In the genomic region with DNA sequence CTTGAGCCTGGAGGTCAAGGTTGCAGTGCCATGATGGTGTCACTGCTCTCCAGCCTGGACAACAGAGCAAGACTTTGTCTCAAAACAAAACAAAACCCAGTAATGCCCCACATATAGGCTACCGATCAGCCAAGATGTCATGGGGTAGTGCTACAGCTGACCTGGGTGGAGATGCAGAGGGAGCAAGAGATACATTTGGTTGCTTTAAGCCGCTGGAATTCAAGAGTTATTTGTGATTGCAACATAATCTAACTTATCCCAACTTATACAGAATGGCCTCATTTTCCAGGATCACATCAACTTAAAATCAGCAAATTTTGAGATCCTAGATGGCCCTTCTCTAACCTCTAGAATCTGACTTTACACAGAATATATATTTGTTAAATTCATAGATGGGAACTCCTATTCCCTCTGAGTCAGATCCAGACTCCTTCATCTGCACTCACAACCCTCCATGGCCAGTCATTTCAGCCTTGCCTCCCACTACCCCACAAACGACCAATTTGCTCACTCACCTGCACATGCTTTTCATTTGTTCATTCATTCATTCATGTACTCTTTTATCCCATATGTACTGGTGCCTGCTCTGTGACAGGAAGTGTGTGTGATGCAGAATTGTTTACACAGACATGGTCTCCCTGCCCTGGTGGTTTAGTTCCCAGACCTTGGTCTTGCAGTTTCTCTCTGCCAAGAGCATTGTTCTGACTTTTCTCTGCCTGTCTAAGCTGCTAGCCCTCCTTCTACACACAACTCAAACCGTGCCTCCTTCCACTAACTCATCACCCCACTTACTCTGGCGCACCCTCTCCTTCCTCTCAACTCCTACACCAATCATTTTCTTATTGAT, we compare ENCODE assay signal across 1 cellular context.
TF ChIP-seq lines count a peak whose summit lies in the region.

No MANE protein-coding gene starts in this region.

TF ChIP-seq in K562, 482 proteins besides CTCF, POLR2A, EP300 and RAD21:
- TF ChIP-seq ZNF24 (IDR thresholded peaks at IDR 0.05) = peak; percentile 73
- no peak for TF ChIP-seq ZNF778 (CRISPR knock-in tag; IDR thresholded peaks at IDR 0.05)
- TF ChIP-seq, protein P1, sequence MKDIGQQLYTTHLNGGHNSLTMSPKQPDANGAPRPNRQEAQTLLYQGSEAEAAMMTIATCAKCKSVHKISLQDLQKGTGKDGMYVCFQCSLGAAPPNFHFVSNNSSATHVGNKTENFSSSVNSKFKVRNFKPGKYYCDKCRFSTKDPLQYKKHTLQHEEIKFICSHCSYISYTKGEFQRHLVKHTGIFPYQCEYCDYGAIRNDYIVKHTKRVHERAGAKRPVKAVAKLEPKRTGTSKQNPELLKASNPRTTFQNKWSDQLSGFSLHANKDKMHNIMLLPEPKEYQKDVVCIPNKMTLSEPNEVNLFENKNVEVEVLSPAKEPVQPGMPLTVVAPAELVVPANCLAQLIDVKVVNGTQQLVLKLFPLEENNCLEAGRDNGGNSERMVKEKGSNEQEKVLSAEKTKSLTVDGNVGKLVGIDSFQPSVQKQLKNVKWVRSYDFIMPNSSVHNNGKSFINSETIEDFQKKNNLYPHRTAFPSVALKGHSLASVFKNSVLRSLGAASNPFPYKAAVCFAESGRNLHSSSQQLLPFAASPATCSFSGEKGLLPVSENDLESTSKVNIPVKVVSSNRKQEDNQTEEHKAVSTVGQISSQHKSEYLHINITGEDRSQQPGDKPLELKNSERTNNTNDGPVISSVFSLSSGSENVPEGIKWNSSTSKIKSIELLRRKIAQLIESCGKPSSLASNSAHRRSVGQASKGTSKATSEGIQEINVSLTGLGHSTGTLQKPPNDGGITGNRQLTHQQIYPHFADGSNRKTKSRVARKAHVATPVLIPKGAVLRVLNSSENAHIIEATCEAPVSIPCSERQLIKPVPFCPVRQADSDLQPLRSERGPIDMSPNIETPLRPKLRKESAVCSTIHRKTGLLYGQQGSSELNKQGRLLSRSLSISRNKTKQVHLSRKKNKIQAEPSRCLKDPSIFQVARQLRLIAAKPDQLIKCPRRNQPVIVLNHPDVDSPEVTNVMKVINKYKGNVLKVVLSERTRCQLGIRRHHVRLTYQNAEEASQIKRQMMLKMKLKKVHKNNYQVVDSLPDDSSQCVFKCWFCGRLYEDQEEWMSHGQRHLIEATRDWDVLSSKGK (CRISPR knock-in tag; IDR thresholded peaks at IDR 0.05) = no peak
- TF ChIP-seq, protein P2, sequence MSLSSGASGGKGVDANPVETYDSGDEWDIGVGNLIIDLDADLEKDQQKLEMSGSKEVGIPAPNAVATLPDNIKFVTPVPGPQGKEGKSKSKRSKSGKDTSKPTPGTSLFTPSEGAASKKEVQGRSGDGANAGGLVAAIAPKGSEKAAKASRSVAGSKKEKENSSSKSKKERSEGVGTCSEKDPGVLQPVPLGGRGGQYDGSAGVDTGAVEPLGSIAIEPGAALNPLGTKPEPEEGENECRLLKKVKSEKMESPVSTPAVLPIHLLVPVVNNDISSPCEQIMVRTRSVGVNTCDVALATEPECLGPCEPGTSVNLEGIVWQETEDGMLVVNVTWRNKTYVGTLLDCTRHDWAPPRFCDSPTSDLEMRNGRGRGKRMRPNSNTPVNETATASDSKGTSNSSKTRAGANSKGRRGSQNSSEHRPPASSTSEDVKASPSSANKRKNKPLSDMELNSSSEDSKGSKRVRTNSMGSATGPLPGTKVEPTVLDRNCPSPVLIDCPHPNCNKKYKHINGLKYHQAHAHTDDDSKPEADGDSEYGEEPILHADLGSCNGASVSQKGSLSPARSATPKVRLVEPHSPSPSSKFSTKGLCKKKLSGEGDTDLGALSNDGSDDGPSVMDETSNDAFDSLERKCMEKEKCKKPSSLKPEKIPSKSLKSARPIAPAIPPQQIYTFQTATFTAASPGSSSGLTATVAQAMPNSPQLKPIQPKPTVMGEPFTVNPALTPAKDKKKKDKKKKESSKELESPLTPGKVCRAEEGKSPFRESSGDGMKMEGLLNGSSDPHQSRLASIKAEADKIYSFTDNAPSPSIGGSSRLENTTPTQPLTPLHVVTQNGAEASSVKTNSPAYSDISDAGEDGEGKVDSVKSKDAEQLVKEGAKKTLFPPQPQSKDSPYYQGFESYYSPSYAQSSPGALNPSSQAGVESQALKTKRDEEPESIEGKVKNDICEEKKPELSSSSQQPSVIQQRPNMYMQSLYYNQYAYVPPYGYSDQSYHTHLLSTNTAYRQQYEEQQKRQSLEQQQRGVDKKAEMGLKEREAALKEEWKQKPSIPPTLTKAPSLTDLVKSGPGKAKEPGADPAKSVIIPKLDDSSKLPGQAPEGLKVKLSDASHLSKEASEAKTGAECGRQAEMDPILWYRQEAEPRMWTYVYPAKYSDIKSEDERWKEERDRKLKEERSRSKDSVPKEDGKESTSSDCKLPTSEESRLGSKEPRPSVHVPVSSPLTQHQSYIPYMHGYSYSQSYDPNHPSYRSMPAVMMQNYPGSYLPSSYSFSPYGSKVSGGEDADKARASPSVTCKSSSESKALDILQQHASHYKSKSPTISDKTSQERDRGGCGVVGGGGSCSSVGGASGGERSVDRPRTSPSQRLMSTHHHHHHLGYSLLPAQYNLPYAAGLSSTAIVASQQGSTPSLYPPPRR (CRISPR knock-in tag; IDR thresholded peaks at IDR 0.05; ENCODE audit: borderline replicate concordance) = no peak
- TF ChIP-seq CC2D1A (IDR thresholded peaks at IDR 0.05) = no peak
- 0 out of 2 replicates have a peak, but pooled peaks have one; percentile 38 for TF ChIP-seq CEBPB (tag; IDR thresholded peaks at IDR 0.05)
- TF ChIP-seq HIVEP1 (CRISPR knock-in tag; IDR thresholded peaks at IDR 0.05) = no peak
